Comparison of ENCODE assay signal across 11 cellular contexts in genomic region chr2:132438650-132439030, GRCh38. TPM values are rescaled to one million over a fixed set of nuclear protein-coding genes. Genes with fewer than 3 reads are reported as not detected.
DNase-seq lines count a peak whose midpoint lies in the region; ATAC-seq and TF ChIP-seq lines count a peak whose summit lies in the region.
"Had no signal": no experiment of that assay in that cellular context is flagged by ENCODE, and none has a peak within 500 bp of the region (broad histone marks: within the 10 kb centered on the region; RNA-seq: fewer than 3 reads in every experiment).

No MANE protein-coding gene starts in this region.

- intact Hi-C loops in transverse colon (cut with DNase I; ENCODE audit: low total_unique reads) (no loop called here), natural killer cell (cut with micrococcal nuclease) (no loop called here)

- H3K27ac ChIP-seq in mesendoderm (ENCODE audit: low read depth, low read length) (no peak overlapping the region), transverse colon (no peak overlapping the region)

- no peaks in the 10 kb centered on the region for H3K36me3 ChIP-seq in mesendoderm (ENCODE audit: control insufficient read depth, insufficient read depth, low read length)
- H3K36me3 ChIP-seq in transverse colon, result no peaks in the 10 kb centered on the region

- H3K4me3 Mint-ChIP-seq in brain, result peak overlapping the region in 3 of 5 experiments; percentile 24 to 69 (median 56)
- H3K4me3 Mint-ChIP-seq in T-helper 2 cell treated with Interferon-gamma antibody and Interleukin-4, amounts not matched to agents 5 μg/mL and 100 μg/mL, for 36 hours, result no peak overlapping the region
- no peak overlapping the region for H3K4me3 Mint-ChIP-seq in natural killer cell

- no peak overlapping the region for H3K56ac ChIP-seq in mesendoderm (ENCODE audit: low read length)

- no peak overlapping the region for H3K4ac ChIP-seq in mesendoderm (ENCODE audit: low read depth, low read length)

- no peak overlapping the region for H3K4me2 ChIP-seq in mesendoderm (ENCODE audit: low read length)

- no peak for TF ChIP-seq EP300 in transverse colon (IDR thresholded peaks at IDR 0.05; ENCODE audit: low read depth)

- no peak for ATAC-seq in natural killer cell

- no peak for TF ChIP-seq POLR2A in transverse colon (IDR thresholded peaks at IDR 0.05)

- no peak overlapping the region for H2BK120ac ChIP-seq in mesendoderm (ENCODE audit: low read depth, low read length)

- no peak overlapping the region for H2BK5ac ChIP-seq in mesendoderm (ENCODE audit: low read length)

- H3K27me3 Mint-ChIP-seq in brain (peaks cover 3% of the 10 kb centered on the region), natural killer cell (ENCODE audit: low read depth in 2 of 2) (no peaks in the 10 kb centered on the region)
- H3K27me3 Mint-ChIP-seq in T-helper 2 cell treated with Interferon-gamma antibody and Interleukin-4, amounts not matched to agents 5 μg/mL and 100 μg/mL, for 36 hours (ENCODE audit: low read depth), result no peaks in the 10 kb centered on the region

- H3K4me3 ChIP-seq in mesendoderm (ENCODE audit: low read length) (no peak overlapping the region), transverse colon (no peak overlapping the region)

- peak overlapping the region; percentile 34 for H2AK5ac ChIP-seq in mesendoderm (ENCODE audit: low read length)

- H4K8ac ChIP-seq in mesendoderm (ENCODE audit: low read depth, low read length), result no peak overlapping the region

- H3K27me3 ChIP-seq in mesendoderm (ENCODE audit: insufficient read depth, low read length, poor library complexity), result no peaks in the 10 kb centered on the region
- H3K27me3 ChIP-seq in transverse colon, result no peaks in the 10 kb centered on the region

- no peak overlapping the region for H3K9ac ChIP-seq in mesendoderm (ENCODE audit: low read length)

- H3K9me3 Mint-ChIP-seq in brain (peaks cover 0 to 15% (median 0%) of the 10 kb centered on the region in 5 experiments), natural killer cell (peaks cover 4 to 7% of the 10 kb centered on the region in 2 donors)
- no peaks in the 10 kb centered on the region for H3K9me3 Mint-ChIP-seq in T-helper 2 cell treated with Interferon-gamma antibody and Interleukin-4, amounts not matched to agents 5 μg/mL and 100 μg/mL, for 36 hours

- no peaks in the 10 kb centered on the region for H3K79me1 ChIP-seq in mesendoderm (ENCODE audit: low read length)

- WGBS in mesendoderm (ENCODE audit: extremely low coverage, insufficient coverage, low lambda C conversion rate), result no CpG with 5 or more reads among the region's 4 CpGs
- WGBS in transverse colon (ENCODE audit: low coverage in 1 of 2), 2 donors, result 42 to 62% methylated on average over 4 of the region's 4 CpGs

- no peak overlapping the region for H3K23ac ChIP-seq in mesendoderm (ENCODE audit: low read length)

- TF ChIP-seq CTCF in brain (conservative IDR thresholded peaks at IDR 0.05), result no peak
- no peak for TF ChIP-seq CTCF in transverse colon (IDR thresholded peaks at IDR 0.05)
- no peak for TF ChIP-seq CTCF in natural killer cell (IDR thresholded peaks at IDR 0.05)

- no peak overlapping the region for H4K5ac ChIP-seq in mesendoderm (ENCODE audit: low read length)

- peak; percentile 91 for DNase-seq in Caki2 (ENCODE audit: low read depth)
- DNase-seq in LHCN-M2 (ENCODE audit: low read depth), result peak; percentile 89
- DNase-seq in mesendoderm, result peak; percentile 58
- no peak for DNase-seq in transverse colon
- DNase-seq in T-helper 2 cell treated with Interferon-gamma antibody and Interleukin-4, amounts not matched to agents 5 μg/mL and 100 μg/mL, for 36 hours (ENCODE audit: low spot score), result no peak
- DNase-seq in SKM-1 treated with dmso at 0.1 percent for 144 hours (lab: John Stamatoyannopoulos, UW; ENCODE audit: unreplicated experiment), result no peak
- no peak for DNase-seq in natural killer cell
- DNase-seq: activated gamma-delta T cell treated with Interleukin-2 at 50 U/mL for 16 hours, NCI-H2107 had no signal

- H3K4me1 ChIP-seq in mesendoderm (ENCODE audit: control insufficient read depth, low read depth, low read length), result peaks cover 8% of the 10 kb centered on the region
- no peaks in the 10 kb centered on the region for H3K4me1 ChIP-seq in transverse colon

- H3K36me3 Mint-ChIP-seq in brain (no peaks in the 10 kb centered on the region), natural killer cell (no peaks in the 10 kb centered on the region)
- no peaks in the 10 kb centered on the region for H3K36me3 Mint-ChIP-seq in T-helper 2 cell treated with Interferon-gamma antibody and Interleukin-4, amounts not matched to agents 5 μg/mL and 100 μg/mL, for 36 hours (ENCODE audit: low read depth)

- no peak overlapping the region for H2BK15ac ChIP-seq in mesendoderm (replicated peaks; ENCODE audit: low read depth)

- H3K18ac ChIP-seq in mesendoderm (ENCODE audit: low read length), result no peak overlapping the region

- H3K27ac Mint-ChIP-seq in brain, result peak overlapping the region; percentile 25 to 87 (median 83)
- no peak overlapping the region for H3K27ac Mint-ChIP-seq in T-helper 2 cell treated with Interferon-gamma antibody and Interleukin-4, amounts not matched to agents 5 μg/mL and 100 μg/mL, for 36 hours
- no peak overlapping the region for H3K27ac Mint-ChIP-seq in natural killer cell

- H3K4me1 Mint-ChIP-seq in brain (peaks cover 27% of the 10 kb centered on the region), natural killer cell (no peaks in the 10 kb centered on the region)
- no peaks in the 10 kb centered on the region for H3K4me1 Mint-ChIP-seq in T-helper 2 cell treated with Interferon-gamma antibody and Interleukin-4, amounts not matched to agents 5 μg/mL and 100 μg/mL, for 36 hours (ENCODE audit: low read depth)

- in situ Hi-C loops in Caki2 (cut with HindIII; ENCODE audit: low pct_unique_long_range_greater_than_20kb, low sequenced_read_pairs) (no loop called here), transverse colon (cut with MboI; ENCODE audit: low pct_ligation_motif_present in 1 of 4, low pct_unique_long_range_greater_than_20kb in 1 of 4, low sequenced_read_pairs in 3 of 4) (no loop called here)

- no peaks in the 10 kb centered on the region for H3K79me2 ChIP-seq in mesendoderm (ENCODE audit: control insufficient read depth, insufficient read depth, low read length)

- H3K9me3 ChIP-seq in transverse colon, result no peaks in the 10 kb centered on the region

RNA-seq across cellular contexts. Expression of gene GPR39, which starts 22.0 kb away (rescaled TPM):
- total RNA-seq in Caki2 (2014; rRNA removed; shearing (Covaris generic); ENCODE audit: low replicate concordance), result 4.3 and 15.7 TPM in 2 replicates
- total RNA-seq in LHCN-M2 (2014; rRNA removed) (2.6 and 3.8 TPM in 2 replicates), transverse colon (10 to 100 TPM; 26.3 to 85.3 (median 39.6) TPM), natural killer cell (not detected)
- polyA plus RNA-seq in LHCN-M2 (2012), result 3.4 TPM
- polyA plus RNA-seq in brain (ENCODE audit: insufficient read depth, low read depth, low replicate concordance), result not detected
- 2.4 TPM for polyA plus RNA-seq in mesendoderm (2013, experiment 1 of 2)
- 2.5 TPM for polyA plus RNA-seq in mesendoderm (2013, experiment 2 of 2)
- total RNA-seq: T-helper 2 cell treated with Interferon-gamma antibody and Interleukin-4, amounts not matched to agents 100 ng/mL and 5 ng/mL, for 36 hours had no signal

Comparison
In these comparisons a context has a peak if more than half of its experiments do, and no peak if none do; other contexts are left out.
1. DNase-seq: peak in Caki2 (single experiment), LHCN-M2 (single experiment) and mesendoderm (single experiment); none in transverse colon (single experiment), T-helper 2 cell treated with Interferon-gamma antibody and Interleukin-4, amounts not matched to agents 5 μg/mL and 100 μg/mL, for 36 hours (single experiment), SKM-1 treated with dmso at 0.1 percent for 144 hours (single experiment) and natural killer cell (single experiment).
2. H3K27ac Mint-ChIP-seq: peak in brain (5 of 5); none in T-helper 2 cell treated with Interferon-gamma antibody and Interleukin-4, amounts not matched to agents 5 μg/mL and 100 μg/mL, for 36 hours (single experiment) and natural killer cell (0 of 2).
3. H3K4me3 Mint-ChIP-seq: peak in brain (3 of 5); none in T-helper 2 cell treated with Interferon-gamma antibody and Interleukin-4, amounts not matched to agents 5 μg/mL and 100 μg/mL, for 36 hours (single experiment) and natural killer cell (single experiment).